29 cellular contexts compared by ENCODE assay signal in the genomic region with DNA sequence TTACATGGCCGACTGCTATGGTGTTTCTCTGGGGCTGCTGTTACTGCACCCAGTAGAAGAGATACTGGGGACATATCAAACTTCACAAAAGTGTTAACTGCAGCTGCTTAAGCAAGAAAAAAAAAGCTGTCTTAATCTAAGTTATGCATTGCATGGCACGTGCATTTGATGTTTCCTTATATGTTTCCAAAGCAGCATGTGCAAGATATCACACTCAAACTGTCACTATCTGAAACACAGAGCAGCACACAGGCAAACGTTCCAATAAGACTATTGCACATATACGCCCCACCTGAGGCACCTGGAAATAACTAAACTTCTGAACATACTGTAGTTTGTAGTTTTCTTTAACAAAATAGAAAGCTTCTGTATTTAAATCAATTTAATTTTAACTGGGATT.
"Had no signal": no experiment of that assay in that cellular context is flagged by ENCODE, and none has a peak within 500 bp of the region (broad histone marks: within the 10 kb centered on the region; RNA-seq: fewer than 3 reads in every experiment).

No MANE protein-coding gene starts in this region.

- H3K4me1 Mint-ChIP-seq: activated CD4-positive, alpha-beta T cell treated with anti-CD3 and anti-CD28 coated beads for 36 hours; activated CD4-positive, alpha-beta T cell treated with anti-CD3 and anti-CD28 coated beads, Interleukin-2, amount 10 ng/mL, durations not matched to agents 24 days and 14 days; activated CD8-positive, alpha-beta memory T cell treated with anti-CD3 and anti-CD28 coated beads, Interleukin-2, amount 10 ng/mL, durations not matched to agents 7 days and 5 days; activated naive CD4-positive, alpha-beta T cell treated with anti-CD3 and anti-CD28 coated beads, Interleukin-2, amount 10 ng/mL, durations not matched to agents 7 days and 5 days; activated naive CD8-positive, alpha-beta T cell treated with anti-CD3 and anti-CD28 coated beads, Interleukin-2, amount 10 ng/mL, durations not matched to agents 7 days and 5 days; T-helper 17 cell had no signal

- H3K36me3 ChIP-seq: ascending aorta, breast epithelium, cardiac muscle cell, colonic mucosa had no signal

- H3K4me3 ChIP-seq: ascending aorta, breast epithelium, cardiac muscle cell, colonic mucosa had no signal

- H3K4me3 Mint-ChIP-seq: activated CD4-positive, alpha-beta memory T cell treated with anti-CD3 and anti-CD28 coated beads for 36 hours; activated CD4-positive, alpha-beta T cell treated with anti-CD3 and anti-CD28 coated beads for 36 hours; activated CD4-positive, alpha-beta T cell treated with anti-CD3 and anti-CD28 coated beads, Interleukin-2, amount 10 ng/mL, durations not matched to agents 24 days and 14 days; activated CD8-positive, alpha-beta memory T cell treated with anti-CD3 and anti-CD28 coated beads, Interleukin-2, amount 10 ng/mL, durations not matched to agents 7 days and 5 days; activated CD8-positive, alpha-beta T cell treated with anti-CD3 and anti-CD28 coated beads, Interleukin-2, amount 10 ng/mL, durations not matched to agents 7 days and 5 days; activated naive CD4-positive, alpha-beta T cell treated with anti-CD3 and anti-CD28 coated beads, Interleukin-2, amount 10 ng/mL, durations not matched to agents 7 days and 5 days; activated naive CD8-positive, alpha-beta T cell treated with anti-CD3 and anti-CD28 coated beads, Interleukin-2, amount 10 ng/mL, durations not matched to agents 7 days and 5 days; activated T-helper 1 cell treated with anti-CD3 and anti-CD28 coated beads, Interleukin-12 subunit alpha, Interleukin-12 subunit beta, Interleukin-2, Interleukin-4 antibody, amounts not matched to agents 30 ng/mL and 10 ng/mL and 1 ng/mL, durations not matched to agents 14 hours and 24 hours and 36 hours; brain; T-helper 17 cell had no signal

- H3K27ac ChIP-seq: ascending aorta, breast epithelium, cardiac muscle cell, colonic mucosa had no signal

- H3K4me1 ChIP-seq: ascending aorta, breast epithelium, colonic mucosa had no signal

- H3K27ac Mint-ChIP-seq: activated CD4-positive, alpha-beta memory T cell treated with anti-CD3 and anti-CD28 coated beads for 36 hours; activated CD4-positive, alpha-beta T cell treated with anti-CD3 and anti-CD28 coated beads for 36 hours; activated CD4-positive, alpha-beta T cell treated with anti-CD3 and anti-CD28 coated beads, Interleukin-2, amount 10 ng/mL, durations not matched to agents 24 days and 14 days; activated CD8-positive, alpha-beta memory T cell treated with anti-CD3 and anti-CD28 coated beads, Interleukin-2, amount 10 ng/mL, durations not matched to agents 7 days and 5 days; activated CD8-positive, alpha-beta T cell treated with anti-CD3 and anti-CD28 coated beads, Interleukin-2, amount 10 ng/mL, durations not matched to agents 7 days and 5 days; activated naive CD4-positive, alpha-beta T cell treated with anti-CD3 and anti-CD28 coated beads, Interleukin-2, amount 10 ng/mL, durations not matched to agents 7 days and 5 days; activated naive CD4-positive, alpha-beta T cell treated with anti-CD3 and anti-CD28 coated beads, Interleukin-2, amount 50 U/mL, for 72 hours; activated naive CD8-positive, alpha-beta T cell treated with anti-CD3 and anti-CD28 coated beads, Interleukin-2, amount 10 ng/mL, durations not matched to agents 7 days and 5 days; activated T-helper 1 cell treated with anti-CD3 and anti-CD28 coated beads, Interleukin-12 subunit alpha, Interleukin-12 subunit beta, Interleukin-2, Interleukin-4 antibody, amounts not matched to agents 30 ng/mL and 10 ng/mL and 1 ng/mL, durations not matched to agents 14 hours and 24 hours and 36 hours; activated T-helper 2 cell treated with anti-CD3 and anti-CD28 coated beads, Interferon-gamma antibody, Interleukin-2, Interleukin-4, amounts not matched to agents 10 μg/mL and 5 μg/mL and 100 μg/mL, durations not matched to agents 14 hours and 24 hours and 36 hours; T-helper 17 cell had no signal

- DNase-seq: activated CD4-positive, alpha-beta memory T cell treated with anti-CD3 and anti-CD28 coated beads for 36 hours; activated CD4-positive, alpha-beta T cell treated with anti-CD3 and anti-CD28 coated beads for 36 hours; activated CD4-positive, alpha-beta T cell treated with anti-CD3 and anti-CD28 coated beads, Interleukin-2, amount 10 ng/mL, durations not matched to agents 24 days and 14 days; activated CD4-positive, CD25-positive, alpha-beta regulatory T cell; activated CD4-positive, CD25-positive, alpha-beta regulatory T cell treated with anti-CD3 and anti-CD28 coated beads, Interleukin-2, amount 50 U/mL, for 72 hours; activated CD8-positive, alpha-beta memory T cell treated with anti-CD3 and anti-CD28 coated beads, Interleukin-2, amount 10 ng/mL, durations not matched to agents 7 days and 5 days; activated CD8-positive, alpha-beta memory T cell treated with anti-CD3 and anti-CD28 coated beads, Interleukin-2, amount 50 U/mL, for 4 hours; activated CD8-positive, alpha-beta T cell treated with anti-CD3 and anti-CD28 coated beads, Interleukin-2, amount 10 ng/mL, durations not matched to agents 7 days and 5 days; activated effector memory CD4-positive, alpha-beta T cell treated with anti-CD3 and anti-CD28 coated beads, Interleukin-2, amount 50 U/mL, for 16 hours; activated naive CD4-positive, alpha-beta T cell treated with anti-CD3 and anti-CD28 coated beads, Interleukin-2, amount 10 ng/mL, durations not matched to agents 7 days and 5 days; activated naive CD8-positive, alpha-beta T cell treated with anti-CD3 and anti-CD28 coated beads, Interleukin-2, amount 10 ng/mL, durations not matched to agents 7 days and 5 days; activated T-cell treated with anti-CD3 and anti-CD28 coated beads, Interleukin-2, amount 50 U/mL, for 1 hour; activated T-cell treated with anti-CD3 and anti-CD28 coated beads, Interleukin-2, amount 50 U/mL, for 48 hours; central memory CD4-positive, alpha-beta T cell; cerebellar nuclear complex; colonic mucosa; effector CD8-positive, alpha-beta T cell; foreskin fibroblast; head of caudate nucleus; T-helper 1 cell; T-helper 17 cell had no signal

- H3K36me3 Mint-ChIP-seq: activated CD4-positive, alpha-beta memory T cell treated with anti-CD3 and anti-CD28 coated beads for 36 hours; activated CD8-positive, alpha-beta memory T cell treated with anti-CD3 and anti-CD28 coated beads, Interleukin-2, amount 10 ng/mL, durations not matched to agents 7 days and 5 days; activated naive CD4-positive, alpha-beta T cell treated with anti-CD3 and anti-CD28 coated beads, Interleukin-2, amount 10 ng/mL, durations not matched to agents 7 days and 5 days; activated naive CD4-positive, alpha-beta T cell treated with anti-CD3 and anti-CD28 coated beads, Interleukin-2, amount 50 U/mL, for 72 hours; activated naive CD8-positive, alpha-beta T cell treated with anti-CD3 and anti-CD28 coated beads, Interleukin-2, amount 10 ng/mL, durations not matched to agents 7 days and 5 days; brain had no signal

- H3K27me3 Mint-ChIP-seq: activated CD4-positive, alpha-beta memory T cell treated with anti-CD3 and anti-CD28 coated beads for 36 hours; activated CD4-positive, alpha-beta T cell treated with anti-CD3 and anti-CD28 coated beads for 36 hours; activated CD4-positive, alpha-beta T cell treated with anti-CD3 and anti-CD28 coated beads, Interleukin-2, amount 10 ng/mL, durations not matched to agents 24 days and 14 days; activated CD8-positive, alpha-beta memory T cell treated with anti-CD3 and anti-CD28 coated beads, Interleukin-2, amount 10 ng/mL, durations not matched to agents 7 days and 5 days; activated naive CD4-positive, alpha-beta T cell treated with anti-CD3 and anti-CD28 coated beads, Interleukin-2, amount 10 ng/mL, durations not matched to agents 7 days and 5 days; activated naive CD8-positive, alpha-beta T cell treated with anti-CD3 and anti-CD28 coated beads, Interleukin-2, amount 10 ng/mL, durations not matched to agents 7 days and 5 days; brain; T-helper 17 cell had no signal

- ATAC-seq: activated CD4-positive, alpha-beta T cell treated with anti-CD3 and anti-CD28 coated beads for 36 hours; activated CD8-positive, alpha-beta memory T cell treated with anti-CD3 and anti-CD28 coated beads, Interleukin-2, amount 10 ng/mL, durations not matched to agents 7 days and 5 days; activated CD8-positive, alpha-beta T cell treated with anti-CD3 and anti-CD28 coated beads, Interleukin-2, amount 10 ng/mL, durations not matched to agents 7 days and 5 days; activated naive CD4-positive, alpha-beta T cell treated with anti-CD3 and anti-CD28 coated beads, Interleukin-2, amount 50 U/mL, for 72 hours; esophagus mucosa; T-helper 17 cell had no signal

- H3K9me3 Mint-ChIP-seq: activated CD4-positive, alpha-beta T cell treated with anti-CD3 and anti-CD28 coated beads, Interleukin-2, amount 10 ng/mL, durations not matched to agents 24 days and 14 days had no signal

- H3K27me3 ChIP-seq: ascending aorta, breast epithelium, cardiac muscle cell, colonic mucosa had no signal

- H3K9me3 ChIP-seq: ascending aorta, breast epithelium, colonic mucosa had no signal
